8 cellular contexts compared by ENCODE assay signal in genomic region chr7:44638611-44639557, GRCh38. TPM values are rescaled to one million over a fixed set of nuclear protein-coding genes. Genes with fewer than 3 reads are reported as not detected.
A peak's percentile ranks its signal among the peaks of the same experiment; 100 is the strongest.
DNase-seq lines count a peak whose midpoint lies in the region; ATAC-seq lines count a peak whose summit lies in the region.

No MANE protein-coding gene starts in this region.

- H3K36me3 ChIP-seq in CD4-positive, alpha-beta memory T cell (ENCODE audit: insufficient read depth, low read length), result no peaks in the 10 kb centered on the region
- H3K36me3 ChIP-seq in iPS-20b (ENCODE audit: insufficient read depth, low read depth, low read length), result no peaks in the 10 kb centered on the region

- no peaks in the 10 kb centered on the region for H3K27me3 ChIP-seq in CD4-positive, alpha-beta memory T cell (ENCODE audit: insufficient read depth, low read length)
- H3K27me3 ChIP-seq in iPS-20b (ENCODE audit: insufficient read depth, low read length), result no peaks in the 10 kb centered on the region

- ATAC-seq in GM19328 (IDR thresholded peaks at IDR 0.05; ENCODE audit: unreplicated experiment), result peak; percentile 80
- ATAC-seq in HG03457 (IDR thresholded peaks at IDR 0.05; ENCODE audit: unreplicated experiment), result peak; percentile 52
- ATAC-seq in activated naive CD8-positive, alpha-beta T cell treated with anti-CD3 and anti-CD28 coated beads, Interleukin-2, amount 50 U/mL, for 24 hours, result peak; percentile 74

- peak overlapping the region; percentile 96 for H3K27ac ChIP-seq in CD4-positive, alpha-beta memory T cell (ENCODE audit: low read depth, low read length)
- no peak overlapping the region for H3K27ac ChIP-seq in iPS-20b (ENCODE audit: low read length)

- intact Hi-C loops in CD4-positive, alpha-beta memory T cell (cut with micrococcal nuclease), result loop anchor here (1.0 to 2.0 kb wide), 7 partner anchors 8 to 208 kb away; partner anchors contain the start of genes OGDH, PPIA and ZMIZ2

- peak; percentile 72 to 91 (median 79) for DNase-seq in CD4-positive, alpha-beta memory T cell
- DNase-seq in SKM-1 treated with dmso at 0.1 percent for 144 hours (lab: John Stamatoyannopoulos, UW; ENCODE audit: unreplicated experiment) (peak; percentile 87), globus pallidus (ENCODE audit: low spot score) (no peak)
- DNase-seq in activated naive CD8-positive, alpha-beta T cell treated with anti-CD3 and anti-CD28 coated beads, Interleukin-2, amount 50 U/mL, for 24 hours, result peak; percentile 84
- peak; percentile 55 to 59 for DNase-seq in stimulated activated CD4-positive, alpha-beta T cell treated with anti-CD3 and anti-CD28 coated beads, Interleukin-1b, Interleukin-23, amount 100 ng/mL, for 4 hours (ENCODE audit: low read depth in 2 of 2)

- CTCF ChIA-PET in CD4-positive, alpha-beta memory T cell (lab: Charles Lee; ENCODE audit: partially characterized antibody), result interaction anchor here (0.6 to 6.8 kb wide), 8 partner anchors 9 to 998 kb away, joined by 3 to 48 read pairs (median 6); partner anchors contain the start of gene OGDH

- H3K9me3 ChIP-seq in CD4-positive, alpha-beta memory T cell (ENCODE audit: control insufficient read depth in 1 of 2, low read length in 2 of 2), result no peaks in the 10 kb centered on the region
- H3K9me3 ChIP-seq in iPS-20b (ENCODE audit: insufficient read depth, low read depth, low read length), result no peaks in the 10 kb centered on the region

- peaks cover 0 to 2% (median 0%) of the 10 kb centered on the region in 8 donors for H3K9me3 Mint-ChIP-seq in CD4-positive, alpha-beta memory T cell
- H3K9me3 Mint-ChIP-seq in activated naive CD8-positive, alpha-beta T cell treated with anti-CD3 and anti-CD28 coated beads, Interleukin-2, amount 50 U/mL, for 24 hours, result no peaks in the 10 kb centered on the region

- H3K9ac ChIP-seq in iPS-20b (ENCODE audit: low read depth, low read length), result peak overlapping the region; percentile 38; the same call in 1 of the 2 replicates

- POLR2A ChIA-PET in CD4-positive, alpha-beta memory T cell (lab: Charles Lee; ENCODE audit: partially characterized antibody), result interaction anchor here (0.7 to 29.4 kb wide), 22 partner anchors 8 to 362 kb away, joined by 3 to 1226 read pairs (median 6); partner anchors contain the start of genes DDX56, H2AZ2, NUDCD3 and OGDH

- H3K4me1 Mint-ChIP-seq in CD4-positive, alpha-beta memory T cell, result peaks cover 57 to 87% (median 79%) of the 10 kb centered on the region in 4 donors
- peaks cover 74% of the 10 kb centered on the region for H3K4me1 Mint-ChIP-seq in activated naive CD8-positive, alpha-beta T cell treated with anti-CD3 and anti-CD28 coated beads, Interleukin-2, amount 50 U/mL, for 24 hours

- H3K4me1 ChIP-seq in CD4-positive, alpha-beta memory T cell (ENCODE audit: insufficient read depth, low read length), result peaks cover 90% of the 10 kb centered on the region
- H3K4me1 ChIP-seq in iPS-20b (ENCODE audit: insufficient read depth, low read length), result peaks cover 21% of the 10 kb centered on the region

- H3K36me3 Mint-ChIP-seq in CD4-positive, alpha-beta memory T cell, result peaks cover 3 to 11% of the 10 kb centered on the region in 2 donors
- H3K36me3 Mint-ChIP-seq in activated naive CD8-positive, alpha-beta T cell treated with anti-CD3 and anti-CD28 coated beads, Interleukin-2, amount 50 U/mL, for 24 hours (ENCODE audit: low read depth), result peaks cover 6% of the 10 kb centered on the region

- no peaks in the 10 kb centered on the region for H3K27me3 Mint-ChIP-seq in CD4-positive, alpha-beta memory T cell
- H3K27me3 Mint-ChIP-seq in activated naive CD8-positive, alpha-beta T cell treated with anti-CD3 and anti-CD28 coated beads, Interleukin-2, amount 50 U/mL, for 24 hours, result no peaks in the 10 kb centered on the region

- peak overlapping the region; percentile 0 to 48 for H3K4me3 ChIP-seq in CD4-positive, alpha-beta memory T cell (ENCODE audit: low read length in 2 of 2)
- H3K4me3 ChIP-seq in iPS-20b (ENCODE audit: low read length), result no peak overlapping the region

- H3K4me3 Mint-ChIP-seq in CD4-positive, alpha-beta memory T cell, result peak overlapping the region; percentile 32 to 95 (median 90)
- H3K4me3 Mint-ChIP-seq in activated naive CD8-positive, alpha-beta T cell treated with anti-CD3 and anti-CD28 coated beads, Interleukin-2, amount 50 U/mL, for 24 hours, result peak overlapping the region; percentile 82

- H3K27ac Mint-ChIP-seq in CD4-positive, alpha-beta memory T cell, result peak overlapping the region; percentile 97 to 100 (median 100)
- H3K27ac Mint-ChIP-seq in activated naive CD8-positive, alpha-beta T cell treated with anti-CD3 and anti-CD28 coated beads, Interleukin-2, amount 50 U/mL, for 24 hours, result peak overlapping the region; percentile 99

RNA-seq across cellular contexts. Expression of gene OGDH, which starts 32.5 kb away (rescaled TPM):
- total RNA-seq in CD4-positive, alpha-beta memory T cell, result 100 to 1,000 TPM; 116 to 126 TPM
- 10 to 100 TPM; 42.2 to 61.6 TPM for polyA plus RNA-seq in CD4-positive, alpha-beta memory T cell

RNA-seq across cellular contexts. Expression of gene TMED4, which starts 56.9 kb away (rescaled TPM):
- total RNA-seq in CD4-positive, alpha-beta memory T cell, result 100 to 1,000 TPM; 108 to 110 TPM
- polyA plus RNA-seq in CD4-positive, alpha-beta memory T cell, result 10 to 100 TPM; 65.4 to 68.1 TPM
